1 cellular context compared by ENCODE assay signal in genomic region chr19:961866-962620, GRCh38.
TF ChIP-seq lines count a peak whose summit lies in the region.

No MANE protein-coding gene starts in this region.

TF ChIP-seq in K562, 482 proteins besides CTCF, POLR2A, EP300 and RAD21 (continued from another document):
- TF ChIP-seq ZKSCAN8 (CRISPR knock-in tag; IDR thresholded peaks at IDR 0.05), result no peak
- no peak for TF ChIP-seq ZNF407 (IDR thresholded peaks at IDR 0.05; ENCODE audit: low read depth)
- TF ChIP-seq MYC (IDR thresholded peaks at IDR 0.05; ENCODE audit: low read depth, low read length), result no peak
- no peak for TF ChIP-seq MYC (CRISPR knock-in tag; IDR thresholded peaks at IDR 0.05; ENCODE audit: borderline replicate concordance, low read depth)
- TF ChIP-seq FOXA1 (IDR thresholded peaks at IDR 0.05; ENCODE audit: borderline replicate concordance), result peak; percentile 74; the same call in 1 of the 2 replicates
- no peak for TF ChIP-seq CEBPG (CRISPR knock-in tag; IDR thresholded peaks at IDR 0.05)
- no peak for TF ChIP-seq CEBPG (tag; conservative IDR thresholded peaks at IDR 0.05 in 1 of 2, IDR thresholded peaks at IDR 0.05 in 1 of 2)
- peak in 1 of 2 experiments; percentile 43; a peak in 1 of 4 replicates for TF ChIP-seq SRF (CRISPR knock-in tag; IDR thresholded peaks at IDR 0.05)
- peak; percentile 78 for TF ChIP-seq VEZF1 (CRISPR knock-in tag; IDR thresholded peaks at IDR 0.05)
- peak; percentile 55; the same call in 1 of the 2 replicates for TF ChIP-seq ZEB2 (IDR thresholded peaks at IDR 0.05)
- TF ChIP-seq USF2 (CRISPR knock-in tag; IDR thresholded peaks at IDR 0.05), result peak; percentile 54
- peak; percentile 78 for TF ChIP-seq EGR1 (conservative IDR thresholded peaks at IDR 0.05)
- TF ChIP-seq RCOR1 (IDR thresholded peaks at IDR 0.05; ENCODE audit: borderline replicate concordance in 1 of 2, low read depth in 2 of 2, low read length in 2 of 2), result peak; percentile 55 to 98; a peak in 3 of 4 replicates
- no peak for TF ChIP-seq ZFX (CRISPR knock-in tag; IDR thresholded peaks at IDR 0.05)
- TF ChIP-seq ZNF232 (CRISPR knock-in tag; IDR thresholded peaks at IDR 0.05), result no peak
- no peak for TF ChIP-seq E2F1 (CRISPR knock-in tag; IDR thresholded peaks at IDR 0.05)
- TF ChIP-seq ZNF668 (CRISPR knock-in tag; IDR thresholded peaks at IDR 0.05), result no peak
- TF ChIP-seq KLF6 (CRISPR knock-in tag; IDR thresholded peaks at IDR 0.05; ENCODE audit: borderline replicate concordance), result peak; percentile 41; the same call in 1 of the 2 replicates
- TF ChIP-seq ELK1 (CRISPR knock-in tag; IDR thresholded peaks at IDR 0.05), result no peak
- peak; percentile 42; the same call in 1 of the 2 replicates for TF ChIP-seq ZNF263 (CRISPR knock-in tag; IDR thresholded peaks at IDR 0.05; ENCODE audit: borderline replicate concordance)
- TF ChIP-seq FOXJ2 (tag; IDR thresholded peaks at IDR 0.05), result peak; percentile 76
- TF ChIP-seq TFAP4 (CRISPR knock-in tag; IDR thresholded peaks at IDR 0.05; ENCODE audit: borderline replicate concordance), result peak; percentile 77
- TF ChIP-seq JUND (IDR thresholded peaks at IDR 0.05; ENCODE audit: borderline replicate concordance, low read depth, low read length), result peak; percentile 78
- peak; percentile 63; the same call in 1 of the 3 replicates for TF ChIP-seq JUND (tag; IDR thresholded peaks at IDR 0.05; ENCODE audit: borderline replicate concordance, low read depth, low read length)
- TF ChIP-seq RAD51 (IDR thresholded peaks at IDR 0.05; ENCODE audit: borderline replicate concordance, low read depth), result peak; percentile 66
- TF ChIP-seq SMARCA4 (IDR thresholded peaks at IDR 0.05), result peak; percentile 76
- peak; percentile 63 for TF ChIP-seq SMAD4 (CRISPR knock-in tag; conservative IDR thresholded peaks at IDR 0.05)
- peak; percentile 88 for TF ChIP-seq CBFA2T3 (IDR thresholded peaks at IDR 0.05)
- TF ChIP-seq HNRNPL (IDR thresholded peaks at IDR 0.05; ENCODE audit: low read depth, low read length), result no peak
- TF ChIP-seq MAZ (CRISPR knock-in tag; conservative IDR thresholded peaks at IDR 0.05 in 1 of 2, IDR thresholded peaks at IDR 0.05 in 1 of 2), result peak; percentile 55 to 75; a peak in 3 of 4 replicates
- TF ChIP-seq HDAC1 (IDR thresholded peaks at IDR 0.05), result peak; percentile 64 to 73; a peak in 3 of 4 replicates
- TF ChIP-seq TCF3 (CRISPR knock-in tag; IDR thresholded peaks at IDR 0.05), result peak; percentile 71
